Comparison of ENCODE assay signal across 26 cellular contexts in the genomic region with DNA sequence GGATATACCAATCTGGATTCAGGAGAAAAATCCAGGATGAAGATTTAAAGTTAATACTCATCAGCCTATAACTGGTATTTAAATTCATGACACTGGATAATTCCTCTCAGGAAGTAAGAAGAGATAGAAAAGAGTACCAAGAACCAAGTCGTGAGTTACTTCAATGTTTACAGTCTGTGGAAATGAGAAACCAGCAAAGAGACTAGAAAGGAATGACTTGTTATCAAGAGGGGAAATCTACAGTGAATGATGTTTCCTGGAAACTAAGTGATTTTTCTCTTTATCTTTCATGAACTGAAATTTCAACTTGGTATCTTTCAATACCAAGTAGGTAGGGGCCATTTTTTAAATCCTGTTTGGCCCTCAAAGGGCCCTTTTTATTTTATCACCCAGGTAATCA.
A peak's percentile ranks its signal among the peaks of the same experiment; 100 is the strongest.
DNase-seq lines count a peak whose midpoint lies in the region; ATAC-seq, FAIRE-seq and TF ChIP-seq lines count a peak whose summit lies in the region.
"Had no signal": no experiment of that assay in that cellular context is flagged by ENCODE, and none has a peak within 500 bp of the region (broad histone marks: within the 10 kb centered on the region; RNA-seq: fewer than 3 reads in every experiment).

No MANE protein-coding gene starts in this region.

- FAIRE-seq in K562 (lab: Jason Lieb, UNC) (no peak), frontal cortex (lab: Jason Lieb, UNC) (no peak)

- TF ChIP-seq POLR2A in K562 (conservative IDR thresholded peaks at IDR 0.05): no peak

- no peak overlapping the region for H3K4me2 ChIP-seq in K562 (ENCODE audit: insufficient read depth, low read length)

- H3K79me2 ChIP-seq in K562 (ENCODE audit: control insufficient read depth, insufficient read depth, low read length): no peaks in the 10 kb centered on the region

- H3K9me1 ChIP-seq in K562 (ENCODE audit: control insufficient read depth, insufficient read depth, low read length): no peaks in the 10 kb centered on the region

- no TSS peak for BruUV-seq in K562 (replicated peaks; lab: Mats Ljungman, UMichigan)

- H3K36me3 Mint-ChIP-seq in activated naive CD4-positive, alpha-beta T cell treated with anti-CD3 and anti-CD28 coated beads, Interleukin-2, amount 50 U/mL, for 24 hours: peaks cover under 1% of the 10 kb centered on the region
- peaks cover under 1% of the 10 kb centered on the region for H3K36me3 Mint-ChIP-seq in T-helper 2 cell treated with Interferon-gamma antibody and Interleukin-4, amounts not matched to agents 5 μg/mL and 100 μg/mL, for 36 hours (ENCODE audit: low read depth)
- H3K36me3 Mint-ChIP-seq: brain; CD8-positive, alpha-beta memory T cell; memory B cell; WTC11 had no signal

- H3K36me3 ChIP-seq in K562 (ENCODE audit: control insufficient read depth, insufficient read depth, low read length): no peaks in the 10 kb centered on the region
- H3K36me3 ChIP-seq: adrenal gland, right lobe of liver had no signal

- in situ Hi-C loops in K562 (cut with MboI): no loop called here

- no peaks in the 10 kb centered on the region for H3K4me1 ChIP-seq in K562 (replicated peaks in 1 of 2; ENCODE audit: control insufficient read depth in 2 of 2, insufficient read depth in 2 of 2, low read length in 2 of 2)
- H3K4me1 ChIP-seq: adrenal gland, right lobe of liver had no signal

- no peaks in the 10 kb centered on the region for H3K27me3 Mint-ChIP-seq in activated naive CD4-positive, alpha-beta T cell treated with anti-CD3 and anti-CD28 coated beads, Interleukin-2, amount 50 U/mL, for 24 hours
- no peaks in the 10 kb centered on the region for H3K27me3 Mint-ChIP-seq in T-helper 2 cell treated with Interferon-gamma antibody and Interleukin-4, amounts not matched to agents 5 μg/mL and 100 μg/mL, for 36 hours (ENCODE audit: low read depth)
- H3K27me3 Mint-ChIP-seq: brain; CD8-positive, alpha-beta memory T cell; memory B cell had no signal

- POLR2A ChIA-PET in K562 (lab: Yijun Ruan, JAX): no interaction called here

- peaks cover 55% of the 10 kb centered on the region for H3K4me1 Mint-ChIP-seq in activated naive CD4-positive, alpha-beta T cell treated with anti-CD3 and anti-CD28 coated beads, Interleukin-2, amount 50 U/mL, for 24 hours
- peaks cover 27% of the 10 kb centered on the region for H3K4me1 Mint-ChIP-seq in T-helper 2 cell treated with Interferon-gamma antibody and Interleukin-4, amounts not matched to agents 5 μg/mL and 100 μg/mL, for 36 hours (ENCODE audit: low read depth)
- H3K4me1 Mint-ChIP-seq: brain had no signal

- no peak for TF ChIP-seq RAD21 in K562 (CRISPR knock-in tag; conservative IDR thresholded peaks at IDR 0.05 in 1 of 2, IDR thresholded peaks at IDR 0.05 in 1 of 2)

- no peak overlapping the region for H3K27ac ChIP-seq in K562 (ENCODE audit: extremely low read depth, low read depth, low read length)
- H3K27ac ChIP-seq: adrenal gland, dorsolateral prefrontal cortex, right lobe of liver had no signal

- no peak for TF ChIP-seq CTCF in K562 (IDR thresholded peaks at IDR 0.05 in 2 of 3, conservative IDR thresholded peaks at IDR 0.05 in 1 of 3; ENCODE audit: insufficient read depth in 2 of 3, low read depth in 1 of 3, low read length in 3 of 3)

- no peaks in the 10 kb centered on the region for H4K20me1 ChIP-seq in K562 (replicated peaks; ENCODE audit: control insufficient read depth, insufficient read depth, low read length)

- no peak overlapping the region for H3K9ac ChIP-seq in K562 (ENCODE audit: insufficient read depth in 1 of 2, low read depth in 2 of 2, low read length in 2 of 2)

- no peaks in the 10 kb centered on the region for H3K9me3 Mint-ChIP-seq in activated naive CD4-positive, alpha-beta T cell treated with anti-CD3 and anti-CD28 coated beads, Interleukin-2, amount 50 U/mL, for 24 hours
- no peaks in the 10 kb centered on the region for H3K9me3 Mint-ChIP-seq in T-helper 2 cell treated with Interferon-gamma antibody and Interleukin-4, amounts not matched to agents 5 μg/mL and 100 μg/mL, for 36 hours
- H3K9me3 Mint-ChIP-seq: CD8-positive, alpha-beta memory T cell; memory B cell; WTC11 had no signal

- H3K27ac Mint-ChIP-seq in activated naive CD4-positive, alpha-beta T cell treated with anti-CD3 and anti-CD28 coated beads, Interleukin-2, amount 50 U/mL, for 24 hours: peak overlapping the region; percentile 99
- peak overlapping the region; percentile 21 for H3K27ac Mint-ChIP-seq in T-helper 2 cell treated with Interferon-gamma antibody and Interleukin-4, amounts not matched to agents 5 μg/mL and 100 μg/mL, for 36 hours
- H3K27ac Mint-ChIP-seq: brain, HFFc6, memory B cell, WTC11 had no signal

- no peak for DNase-seq in activated naive CD4-positive, alpha-beta T cell (lab: John Stamatoyannopoulos, UW)
- no peak for DNase-seq in T-helper 2 cell treated with Interferon-gamma antibody and Interleukin-4, amounts not matched to agents 5 μg/mL and 100 μg/mL, for 36 hours (ENCODE audit: low spot score)
- DNase-seq in K562 (ENCODE audit: extremely low read depth in 1 of 4, low spot score in 3 of 4) (no peak), NCI-H1417 (lab: John Stamatoyannopoulos, UW) (no peak), frontal cortex (ENCODE audit: low spot score in 2 of 2) (no peak)
- DNase-seq: activated CD8-positive, alpha-beta memory T cell treated with anti-CD3 and anti-CD28 coated beads for 24 hours; adrenal gland; CD8-positive, alpha-beta memory T cell; dorsolateral prefrontal cortex; GOT3; HFFc6; MV-4-11; NCI-H1694 treated with DMSO at 0.1 percent for 48 hours; NCI-H2171; NCI-H510A treated with DMSO at 0.1 percent for 48 hours; PC-3; right lobe of liver; Right ventricle myocardium superior; stimulated activated CD4-positive, alpha-beta T cell treated with anti-CD3 and anti-CD28 coated beads, Interleukin-4, amount 100 ng/mL, for 1 hour; T-helper 9 cell had no signal

- H3K9me3 ChIP-seq in K562 (replicated peaks; ENCODE audit: control insufficient read depth, insufficient read depth, low read depth, low read length): no peaks in the 10 kb centered on the region
- H3K9me3 ChIP-seq: adrenal gland, right lobe of liver had no signal

- WGBS in K562 (ENCODE audit: insufficient coverage, low coverage, missing lambda C conversion rate): 0% methylated on average over 1 of the region's 1 CpG

- TF ChIP-seq EP300 in K562 (IDR thresholded peaks at IDR 0.05; ENCODE audit: low read length): no peak

- peak overlapping the region; percentile 33 for H3K4me3 Mint-ChIP-seq in activated naive CD4-positive, alpha-beta T cell treated with anti-CD3 and anti-CD28 coated beads, Interleukin-2, amount 50 U/mL, for 24 hours
- peak overlapping the region; percentile 36 for H3K4me3 Mint-ChIP-seq in T-helper 2 cell treated with Interferon-gamma antibody and Interleukin-4, amounts not matched to agents 5 μg/mL and 100 μg/mL, for 36 hours
- H3K4me3 Mint-ChIP-seq: brain; CD8-positive, alpha-beta memory T cell; HFFc6; memory B cell; WTC11 had no signal

- no peaks in the 10 kb centered on the region for H3K27me3 ChIP-seq in K562 (ENCODE audit: control insufficient read depth in 2 of 2, insufficient read depth in 2 of 2, low read length in 2 of 2)
- H3K27me3 ChIP-seq: adrenal gland, right lobe of liver had no signal

- H3K4me3 ChIP-seq in K562: no peak overlapping the region
- H3K4me3 ChIP-seq: adrenal gland, dorsolateral prefrontal cortex, right lobe of liver had no signal

- intact Hi-C loops in K562 (cut with micrococcal nuclease): no loop called here

- CTCF ChIA-PET in K562 (lab: Yijun Ruan, JAX; ENCODE audit: low intra/inter-chr PET ratio): no interaction called here

- ATAC-seq in K562: no peak
- no peak for ATAC-seq in esophagus mucosa
- ATAC-seq: left lobe of liver, PC-3, right lobe of liver, WTC11 had no signal

- H2AFZ ChIP-seq in K562 (ENCODE audit: low read depth, low read length): no peak overlapping the region

TF ChIP-seq in K562, 482 proteins besides CTCF, POLR2A, EP300 and RAD21:
- no peak for TF ChIP-seq FOXK1 (CRISPR knock-in tag; IDR thresholded peaks at IDR 0.05; ENCODE audit: borderline replicate concordance)
- TF ChIP-seq MEIS2 (IDR thresholded peaks at IDR 0.05; ENCODE audit: partially characterized antibody): peak; percentile 4
